11 cellular contexts compared by ENCODE assay signal in genomic region chr9:95907794-95908193, GRCh38. TPM values are rescaled to one million over a fixed set of nuclear protein-coding genes. Genes with fewer than 3 reads are reported as not detected.
DNase-seq lines count a peak whose midpoint lies in the region; ATAC-seq, FAIRE-seq and TF ChIP-seq lines count a peak whose summit lies in the region.
"Had no signal": no experiment of that assay in that cellular context is flagged by ENCODE, and none has a peak within 500 bp of the region (broad histone marks: within the 10 kb centered on the region; RNA-seq: fewer than 3 reads in every experiment).

No MANE protein-coding gene starts in this region.

- H4K20me1 ChIP-seq in GM23248 (ENCODE audit: insufficient read depth), result no peaks in the 10 kb centered on the region

- FAIRE-seq in small intestine (lab: Jason Lieb, UNC), result no peak

- no peaks in the 10 kb centered on the region for H3K9me2 ChIP-seq in GM23248 (ENCODE audit: insufficient read depth)

- ATAC-seq in SK-N-SH treated with all-trans-retinoic acid at 6 μM for 48 hours, result peak; percentile 33; the same call in 1 of the 3 replicates
- ATAC-seq in GM18867 (IDR thresholded peaks at IDR 0.05; ENCODE audit: unreplicated experiment), result no peak

- H3K4me3 ChIP-seq in GM23248 (no peak overlapping the region), kidney epithelial cell (ENCODE audit: low read depth, low read length) (no peak overlapping the region), small intestine (ENCODE audit: low read depth in 1 of 2, low read length in 2 of 2) (no peak overlapping the region)
- H3K4me3 ChIP-seq: lung, testis had no signal

- H3K9me3 ChIP-seq in GM23248 (ENCODE audit: low read depth), result no peaks in the 10 kb centered on the region
- H3K9me3 ChIP-seq in small intestine (ENCODE audit: control insufficient read depth, low read depth), result no peaks in the 10 kb centered on the region
- H3K9me3 ChIP-seq: testis had no signal

- H3K27me3 ChIP-seq in GM23248 (replicated peaks; ENCODE audit: insufficient read depth) (no peaks in the 10 kb centered on the region), kidney epithelial cell (ENCODE audit: control insufficient read depth, insufficient read depth, low read length) (no peaks in the 10 kb centered on the region), small intestine (ENCODE audit: control insufficient read depth in 2 of 2, insufficient read depth in 2 of 2, low read length in 2 of 2) (no peaks in the 10 kb centered on the region)
- H3K27me3 ChIP-seq: testis had no signal

- H2AFZ ChIP-seq in GM23248, result no peak overlapping the region

- WGBS in GM23248 (ENCODE audit: low coverage in 1 of 2, low lambda C conversion rate in 2 of 2, missing lambda C conversion rate in 2 of 2), 2 experiments, result 96 to 98% methylated on average over 2 of the region's 2 CpGs
- 76 to 93% (median 83%) methylated on average over 2 of the region's 2 CpGs for whole genome bisulfite sequencing in small intestine, 3 donors

- in situ Hi-C loops in GM23248 (cut with MboI), result no loop called here

- TF ChIP-seq CTCF in C4-2B (conservative IDR thresholded peaks at IDR 0.05), result peak; percentile 33
- peak; percentile 18 for TF ChIP-seq CTCF in kidney epithelial cell (IDR thresholded peaks at IDR 0.05; ENCODE audit: insufficient read depth, low read length, poor library complexity, severe bottlenecking)

- no peaks in the 10 kb centered on the region for H3F3A ChIP-seq in GM23248 (ENCODE audit: insufficient read depth)

- H3K27ac ChIP-seq in C4-2B (no peak overlapping the region), GM23248 (no peak overlapping the region), small intestine (ENCODE audit: low read depth in 1 of 2, low read length in 1 of 2) (no peak overlapping the region)
- H3K27ac ChIP-seq: testis had no signal

- no peak overlapping the region for H3K9ac ChIP-seq in GM23248

- peaks cover 29% of the 10 kb centered on the region; the same call in 1 of the 2 replicates for H3K79me2 ChIP-seq in GM23248 (ENCODE audit: insufficient read depth)

- DNase-seq in GM23248 (peak; percentile 6), kidney epithelial cell (ENCODE audit: low read depth) (no peak), small intestine (no peak), NCI-H1694 treated with DMSO at 0.1 percent for 48 hours (lab: John Stamatoyannopoulos, UW) (no peak), NCI-H2081 treated with DMSO at 0.1 percent for 48 hours (lab: John Stamatoyannopoulos, UW) (no peak)
- DNase-seq: activated gamma-delta T cell, testis had no signal

- H3K4me1 ChIP-seq in GM23248 (ENCODE audit: insufficient read depth) (no peaks in the 10 kb centered on the region), small intestine (ENCODE audit: control insufficient read depth in 2 of 2, insufficient read depth in 1 of 2, low read depth in 1 of 2, low read length in 1 of 2) (no peaks in the 10 kb centered on the region)
- H3K4me1 ChIP-seq: testis had no signal

- peaks cover 6% of the 10 kb centered on the region for H3K36me3 ChIP-seq in GM23248 (ENCODE audit: low read depth)
- peaks cover 2% of the 10 kb centered on the region for H3K36me3 ChIP-seq in kidney epithelial cell (ENCODE audit: control insufficient read depth, insufficient read depth, low read length)
- H3K36me3 ChIP-seq in small intestine (ENCODE audit: control insufficient read depth in 2 of 2, insufficient read depth in 2 of 2, low read length in 2 of 2), result peaks cover 2% of the 10 kb centered on the region in 2 donors

- no peak overlapping the region for H3K4me2 ChIP-seq in GM23248 (ENCODE audit: unreplicated experiment)

TF ChIP-seq in SK-N-SH treated with all-trans-retinoic acid at 6 μM for 48 hours, 23 proteins besides CTCF, POLR2A, EP300 and RAD21:
- TF ChIP-seq ZFP3 (CRISPR knock-in tag; IDR thresholded peaks at IDR 0.05) (no peak), ZNF565 (CRISPR knock-in tag; conservative IDR thresholded peaks at IDR 0.05; ENCODE audit: low read depth) (no peak), SNAI2 (CRISPR knock-in tag; IDR thresholded peaks at IDR 0.05) (no peak), ZC3H10 (CRISPR knock-in tag; IDR thresholded peaks at IDR 0.05) (no peak), PPARA (CRISPR knock-in tag; IDR thresholded peaks at IDR 0.05; ENCODE audit: borderline replicate concordance) (no peak), POU6F1 (CRISPR knock-in tag; IDR thresholded peaks at IDR 0.05; ENCODE audit: borderline replicate concordance, low read depth) (no peak), ESRRG (CRISPR knock-in tag; IDR thresholded peaks at IDR 0.05) (no peak), GLIS3 (CRISPR knock-in tag; IDR thresholded peaks at IDR 0.05) (no peak), TSHZ2 (CRISPR knock-in tag; IDR thresholded peaks at IDR 0.05) (no peak), TOX (CRISPR knock-in tag; IDR thresholded peaks at IDR 0.05; ENCODE audit: borderline replicate concordance) (no peak), CSDC2 (CRISPR knock-in tag; IDR thresholded peaks at IDR 0.05) (no peak)

RNA-seq across cellular contexts. Expression of gene ERCC6L2, which starts 32.3 kb away (rescaled TPM):
- total RNA-seq in GM23248 (2014; rRNA removed; shearing (Covaris generic)), result 45.0 and 53.4 TPM in 2 replicates
- 21.5 and 23.4 TPM in 2 replicates for polyA plus RNA-seq in GM23248 (2016; fragmentation: Nextera tagmentation; extraction: Ambion mirVana)
- 50.8 and 54.5 TPM in 2 replicates for total RNA-seq in kidney epithelial cell
- 10 to 100 TPM in 1 of 3 donors, 1 to 10 TPM in 2; 4.9 to 10.1 (median 8.5) TPM for polyA plus RNA-seq in small intestine
